ENCODE assay signal across 19 cellular contexts in genomic region chr7:74399006-74399405, GRCh38. TPM values are rescaled to one million over a fixed set of nuclear protein-coding genes. Genes with fewer than 3 reads are reported as not detected.
A peak's percentile ranks its signal among the peaks of the same experiment; 100 is the strongest.
DNase-seq lines count a peak whose midpoint lies in the region; ATAC-seq, FAIRE-seq and TF ChIP-seq lines count a peak whose summit lies in the region.
"Had no signal": no experiment of that assay in that cellular context is flagged by ENCODE, and none has a peak within 500 bp of the region (broad histone marks: within the 10 kb centered on the region; RNA-seq: fewer than 3 reads in every experiment).

No MANE protein-coding gene starts in this region.

- H3K4me3 ChIP-seq in astrocyte (ENCODE audit: insufficient read depth, low read depth, low read length) (no peak overlapping the region), stomach (no peak overlapping the region), MG63 (no peak overlapping the region)
- no peak overlapping the region for H3K4me3 ChIP-seq in naive thymus-derived CD4-positive, alpha-beta T cell (ENCODE audit: low read length)

- H3K4me3 Mint-ChIP-seq in astrocyte (ENCODE audit: unreplicated experiment), result no peak overlapping the region
- peak overlapping the region; percentile 42 for H3K4me3 Mint-ChIP-seq in endothelial cell (ENCODE audit: unreplicated experiment)
- no peak overlapping the region for H3K4me3 Mint-ChIP-seq in naive thymus-derived CD4-positive, alpha-beta T cell
- H3K4me3 Mint-ChIP-seq: CD14-positive monocyte; CD8-positive, alpha-beta T cell had no signal

- H3K27me3 Mint-ChIP-seq in astrocyte (ENCODE audit: low read depth, unreplicated experiment) (no peaks in the 10 kb centered on the region), endothelial cell (ENCODE audit: unreplicated experiment) (peaks cover 6% of the 10 kb centered on the region)
- no peaks in the 10 kb centered on the region for H3K27me3 Mint-ChIP-seq in naive thymus-derived CD4-positive, alpha-beta T cell

- H3K9ac ChIP-seq in astrocyte (ENCODE audit: low read length), result no peak overlapping the region

- peaks cover 7% of the 10 kb centered on the region for H4K20me1 ChIP-seq in astrocyte (ENCODE audit: insufficient read depth, low read length)

- H3K27me3 ChIP-seq in astrocyte (ENCODE audit: insufficient read depth, low read length), result no peaks in the 10 kb centered on the region
- no peaks in the 10 kb centered on the region for H3K27me3 ChIP-seq in naive thymus-derived CD4-positive, alpha-beta T cell (ENCODE audit: control insufficient read depth in 2 of 2, insufficient read depth in 2 of 2, low read length in 2 of 2)
- no peaks in the 10 kb centered on the region for H3K27me3 ChIP-seq in stomach
- H3K27me3 ChIP-seq in MG63, result no peaks in the 10 kb centered on the region

- TF ChIP-seq EP300 in stomach (IDR thresholded peaks at IDR 0.05), result no peak

- DNase-seq in astrocyte (ENCODE audit: low read depth) (no peak), endothelial cell (ENCODE audit: low spot score) (no peak), posterior vena cava (ENCODE audit: low spot score) (peak; percentile 64), stomach (no peak), MG63 (no peak)
- DNase-seq in naive thymus-derived CD4-positive, alpha-beta T cell, result no peak
- DNase-seq: CD8-positive, alpha-beta T cell; COR-L47; DMS153; DMS79 treated with DMSO at 0.1 percent for 48 hours; EL had no signal

- peak; percentile 21 for ATAC-seq in naive thymus-derived CD4-positive, alpha-beta T cell
- ATAC-seq in GM19463 (IDR thresholded peaks at IDR 0.05; ENCODE audit: unreplicated experiment) (no peak), HG02571 (IDR thresholded peaks at IDR 0.05; ENCODE audit: unreplicated experiment) (no peak)
- ATAC-seq: CD8-positive, alpha-beta T cell; HCT116 had no signal

- TF ChIP-seq CTCF in astrocyte (IDR thresholded peaks at IDR 0.05; ENCODE audit: insufficient read depth, low read depth, low read length) (no peak), endothelial cell (IDR thresholded peaks at IDR 0.05; ENCODE audit: unreplicated experiment) (no peak), stomach (IDR thresholded peaks at IDR 0.05) (no peak)

- H3K4me1 ChIP-seq in astrocyte (ENCODE audit: insufficient read depth, low read length) (no peaks in the 10 kb centered on the region), stomach (peaks cover 0 to 8% (median 3%) of the 10 kb centered on the region in 4 donors)
- no peaks in the 10 kb centered on the region for H3K4me1 ChIP-seq in naive thymus-derived CD4-positive, alpha-beta T cell (ENCODE audit: control insufficient read depth in 2 of 2, insufficient read depth in 2 of 2, low read length in 2 of 2)

- POLR2A ChIA-PET in naive thymus-derived CD4-positive, alpha-beta T cell (lab: Charles Lee), result no interaction called here

- H3K4me1 Mint-ChIP-seq in astrocyte (ENCODE audit: low read depth, unreplicated experiment) (no peaks in the 10 kb centered on the region), endothelial cell (ENCODE audit: unreplicated experiment) (peaks cover 9% of the 10 kb centered on the region)
- H3K4me1 Mint-ChIP-seq in naive thymus-derived CD4-positive, alpha-beta T cell, result peaks cover 0 to 2% (median 0%) of the 10 kb centered on the region in 7 donors

- H3K27ac ChIP-seq in astrocyte (ENCODE audit: low read depth, low read length), result no peak overlapping the region
- no peak overlapping the region for H3K27ac ChIP-seq in naive thymus-derived CD4-positive, alpha-beta T cell (ENCODE audit: low read depth, low read length)
- H3K27ac ChIP-seq in stomach, result no peak overlapping the region
- H3K27ac ChIP-seq: HL-60 had no signal

- H3K27ac Mint-ChIP-seq in astrocyte (ENCODE audit: unreplicated experiment), result peak overlapping the region; percentile 47
- peak overlapping the region; percentile 61 for H3K27ac Mint-ChIP-seq in endothelial cell (ENCODE audit: unreplicated experiment)
- H3K27ac Mint-ChIP-seq in naive thymus-derived CD4-positive, alpha-beta T cell, result peak overlapping the region in 1 of 9 donors; percentile 51
- H3K27ac Mint-ChIP-seq: CD8-positive, alpha-beta T cell had no signal

- intact Hi-C loops in naive thymus-derived CD4-positive, alpha-beta T cell (cut with micrococcal nuclease), result no loop called here
- intact Hi-C loops in posterior vena cava (cut with DNase I), result loop anchor here (2.0 to 10.0 kb wide), 3 partner anchors 194 to 534 kb away; partner anchors contain the start of gene TMEM270 (in 1 of the 2)
- intact Hi-C loops in stomach (cut with DNase I; ENCODE audit: low total_unique reads), result no loop called here

- no peaks in the 10 kb centered on the region for H3K9me3 ChIP-seq in astrocyte (ENCODE audit: insufficient read depth, low read depth, low read length)
- H3K9me3 ChIP-seq in naive thymus-derived CD4-positive, alpha-beta T cell (ENCODE audit: control insufficient read depth in 2 of 3, low read length in 3 of 3), result no peaks in the 10 kb centered on the region
- H3K9me3 ChIP-seq in stomach, result no peaks in the 10 kb centered on the region
- no peaks in the 10 kb centered on the region for H3K9me3 ChIP-seq in MG63

- peaks cover 6% of the 10 kb centered on the region for H3K36me3 ChIP-seq in astrocyte (ENCODE audit: insufficient read depth, low read length)
- H3K36me3 ChIP-seq in naive thymus-derived CD4-positive, alpha-beta T cell (ENCODE audit: control insufficient read depth in 2 of 3, insufficient read depth in 3 of 3, low read length in 3 of 3), result no peaks in the 10 kb centered on the region
- H3K36me3 ChIP-seq in stomach, result peaks cover 35 to 90% (median 85%) of the 10 kb centered on the region in 4 donors
- no peaks in the 10 kb centered on the region for H3K36me3 ChIP-seq in MG63

- H3K79me2 ChIP-seq in astrocyte (ENCODE audit: insufficient read depth, low read length), result no peaks in the 10 kb centered on the region

- TF ChIP-seq POLR2A in stomach (IDR thresholded peaks at IDR 0.05), result no peak

- no peak overlapping the region for H2AFZ ChIP-seq in astrocyte (ENCODE audit: low read depth, low read length)

- H3K4me2 ChIP-seq in astrocyte (ENCODE audit: low read length), result no peak overlapping the region

- CTCF ChIA-PET in naive thymus-derived CD4-positive, alpha-beta T cell (lab: Charles Lee), result no interaction called here

- H3K36me3 Mint-ChIP-seq in astrocyte (ENCODE audit: low read depth, unreplicated experiment) (peaks cover 14% of the 10 kb centered on the region), endothelial cell (ENCODE audit: low read depth, unreplicated experiment) (peaks cover 41% of the 10 kb centered on the region)
- peaks cover 0 to 3% (median 0%) of the 10 kb centered on the region in 5 donors for H3K36me3 Mint-ChIP-seq in naive thymus-derived CD4-positive, alpha-beta T cell
- H3K36me3 Mint-ChIP-seq: CD8-positive, alpha-beta T cell had no signal

- H3K9me3 Mint-ChIP-seq in astrocyte (ENCODE audit: unreplicated experiment) (no peaks in the 10 kb centered on the region), endothelial cell (ENCODE audit: unreplicated experiment) (no peaks in the 10 kb centered on the region)
- H3K9me3 Mint-ChIP-seq in naive thymus-derived CD4-positive, alpha-beta T cell, result no peaks in the 10 kb centered on the region
- H3K9me3 Mint-ChIP-seq: CD8-positive, alpha-beta T cell had no signal

- WGBS in stomach, 5 donors, result 78 to 93% (median 88%) methylated on average over 6 of the region's 6 CpGs

- no peak for FAIRE-seq in astrocyte (lab: Jason Lieb, UNC)
- FAIRE-seq: D721Med, G401.6, GM12891 had no signal

RNA-seq across cellular contexts. Expression of gene GTF2IRD1, which starts 54.7 kb away (rescaled TPM):
- 19.3 and 20.4 TPM in 2 replicates for total RNA-seq in astrocyte
- 32.6 TPM for total RNA-seq in endothelial cell (ENCODE audit: unreplicated experiment)
- total RNA-seq in naive thymus-derived CD4-positive, alpha-beta T cell, result 1 to 10 TPM in 2 of 5 experiments, under 1 TPM in 3; 0.82 to 5.6 (median 0.93) TPM
- polyA plus RNA-seq in naive thymus-derived CD4-positive, alpha-beta T cell, result under 1 TPM in 1 of 2 donors, not detected in 1; 0.07 TPM
- 10 to 100 TPM; 14.7 to 17.0 TPM for total RNA-seq in posterior vena cava
- total RNA-seq in stomach, result 10 to 100 TPM in 4 of 5 donors, 1 to 10 TPM in 1; 9.3 to 40.8 (median 19.6) TPM
- 10 to 100 TPM in 1 of 3 donors, 1 to 10 TPM in 2; 8.0 to 41.1 (median 8.4) TPM for polyA plus RNA-seq in stomach
- total RNA-seq in MG63 (2014; rRNA removed; shearing (Covaris generic); ENCODE audit: low replicate concordance), result 9.9 and 12.5 TPM in 2 replicates
- polyA plus RNA-seq: CD14-positive monocyte had no signal

Comparison
In these comparisons a context has a peak if more than half of its experiments do, and no peak if none do; other contexts are left out.
1. intact Hi-C loops: an anchor here in posterior vena cava (2.0 to 10.0 kb wide); none called in naive thymus-derived CD4-positive, alpha-beta T cell and stomach.